ENCODE assay signal across 23 cellular contexts in genomic region chr2:11842324-11842723, GRCh38.
DNase-seq lines count a peak whose midpoint lies in the region; ATAC-seq, FAIRE-seq and TF ChIP-seq lines count a peak whose summit lies in the region.
"Had no signal": no experiment of that assay in that cellular context is flagged by ENCODE, and none has a peak within 500 bp of the region (broad histone marks: within the 10 kb centered on the region; RNA-seq: fewer than 3 reads in every experiment).

No MANE protein-coding gene starts in this region.

- no peak for TF ChIP-seq POLR2A in K562 (conservative IDR thresholded peaks at IDR 0.05)

- no peak overlapping the region for H3K4me2 ChIP-seq in K562 (ENCODE audit: insufficient read depth, low read length)
- H3K4me2 ChIP-seq in MM.1S (ENCODE audit: low read depth, low read length), result no peak overlapping the region

- WGBS in K562 (ENCODE audit: insufficient coverage, low coverage, missing lambda C conversion rate), result 14% methylated on average over 2 of the region's 2 CpGs

- H3K9me1 ChIP-seq in K562 (ENCODE audit: control insufficient read depth, insufficient read depth, low read length), result no peaks in the 10 kb centered on the region

- H2AFZ ChIP-seq in K562 (ENCODE audit: low read depth, low read length) (no peak overlapping the region), MM.1S (ENCODE audit: low read length) (no peak overlapping the region)

- intact Hi-C loops in K562 (cut with micrococcal nuclease), result no loop called here

- H3K9me2 ChIP-seq in MM.1S (replicated peaks; ENCODE audit: insufficient read depth, low read length), result no peaks in the 10 kb centered on the region

- no peaks in the 10 kb centered on the region for H3K9me3 ChIP-seq in K562 (replicated peaks; ENCODE audit: control insufficient read depth, insufficient read depth, low read depth, low read length)
- H3K9me3 ChIP-seq in MM.1S (replicated peaks; ENCODE audit: insufficient read depth, low read length), result no peaks in the 10 kb centered on the region
- H3K9me3 ChIP-seq: esophagus muscularis mucosa, left lung, Peyer's patch, thoracic aorta had no signal

- BruUV-seq in K562 (replicated peaks; lab: Mats Ljungman, UMichigan), result no TSS peak

- no peaks in the 10 kb centered on the region for H3F3A ChIP-seq in MM.1S (ENCODE audit: insufficient read depth, low read length)

- H3K36me3 ChIP-seq in K562 (ENCODE audit: control insufficient read depth, insufficient read depth, low read length) (no peaks in the 10 kb centered on the region), MM.1S (replicated peaks; ENCODE audit: insufficient read depth, low read length) (no peaks in the 10 kb centered on the region)
- H3K36me3 ChIP-seq: cardiac muscle cell, esophagus muscularis mucosa, left lung, Peyer's patch, thoracic aorta had no signal

- H3K4me3 ChIP-seq in K562 (no peak overlapping the region), MM.1S (ENCODE audit: low read length) (no peak overlapping the region)
- H3K4me3 ChIP-seq: cardiac muscle cell, esophagus muscularis mucosa, left lung, Peyer's patch, thoracic aorta had no signal

- no peak for ATAC-seq in K562
- ATAC-seq: HCT116, left lung had no signal

- no peak for TF ChIP-seq RAD21 in K562 (CRISPR knock-in tag; conservative IDR thresholded peaks at IDR 0.05 in 1 of 2, IDR thresholded peaks at IDR 0.05 in 1 of 2)

- in situ Hi-C loops in K562 (cut with MboI), result no loop called here

- CTCF ChIA-PET in K562 (lab: Yijun Ruan, JAX; ENCODE audit: low intra/inter-chr PET ratio), result no interaction called here

- peak; percentile 15 to 38 for DNase-seq in SHP77 (lab: John Stamatoyannopoulos, UW)
- DNase-seq in SHP77 treated with DMSO at 0.1 percent for 48 hours (lab: John Stamatoyannopoulos, UW), result no peak
- DNase-seq in NCI-H1092 treated with DMSO at 0.1 percent for 48 hours (lab: John Stamatoyannopoulos, UW), result peak; percentile 28
- no peak for DNase-seq in K562 (ENCODE audit: extremely low read depth in 1 of 4, low spot score in 3 of 4)
- DNase-seq in occipital lobe (lab: John Stamatoyannopoulos, UW), result peak; percentile 13
- no peak for DNase-seq in MM.1S
- no peak for DNase-seq in stimulated activated CD4-positive, alpha-beta T cell treated with anti-CD3 and anti-CD28 coated beads, Interleukin-4, amount 100 ng/mL, for 1 hour
- DNase-seq in stimulated activated naive CD4-positive, alpha-beta T cell (lab: John Stamatoyannopoulos, UW), result no peak
- DNase-seq: ACHN; activated CD4-positive, alpha-beta T cell treated with anti-CD3 and anti-CD28 coated beads for 48 hours; activated gamma-delta T cell; CD4-positive, CD25-positive, alpha-beta regulatory T cell; DND-41; left lung; NCI-H2171; Peyer's patch; retina; SW 1271 had no signal

- TF ChIP-seq EP300 in K562 (IDR thresholded peaks at IDR 0.05; ENCODE audit: low read length), result no peak

- TF ChIP-seq CTCF in K562 (IDR thresholded peaks at IDR 0.05 in 2 of 3, conservative IDR thresholded peaks at IDR 0.05 in 1 of 3; ENCODE audit: insufficient read depth in 2 of 3, low read depth in 1 of 3, low read length in 3 of 3), result no peak
- TF ChIP-seq CTCF in MM.1S (IDR thresholded peaks at IDR 0.05; ENCODE audit: low read length), result no peak

- no peaks in the 10 kb centered on the region for H3K79me2 ChIP-seq in K562 (ENCODE audit: control insufficient read depth, insufficient read depth, low read length)
- no peaks in the 10 kb centered on the region for H3K79me2 ChIP-seq in MM.1S (ENCODE audit: low read length)

- H4K20me1 ChIP-seq in K562 (replicated peaks; ENCODE audit: control insufficient read depth, insufficient read depth, low read length) (no peaks in the 10 kb centered on the region), MM.1S (ENCODE audit: insufficient read depth, low read length) (no peaks in the 10 kb centered on the region)

- no peak overlapping the region for H3K9ac ChIP-seq in K562 (ENCODE audit: insufficient read depth in 1 of 2, low read depth in 2 of 2, low read length in 2 of 2)
- no peak overlapping the region for H3K9ac ChIP-seq in MM.1S (ENCODE audit: low read length)

- FAIRE-seq in K562 (lab: Jason Lieb, UNC), result no peak

- H3K4me1 ChIP-seq in K562 (replicated peaks in 1 of 2; ENCODE audit: control insufficient read depth in 2 of 2, insufficient read depth in 2 of 2, low read length in 2 of 2) (peaks cover 0 to 7% of the 10 kb centered on the region in 2 experiments; a peak in 1 of 5 replicates), MM.1S (ENCODE audit: low read length) (no peaks in the 10 kb centered on the region)
- H3K4me1 ChIP-seq: esophagus muscularis mucosa, left lung, Peyer's patch had no signal

- POLR2A ChIA-PET in K562 (lab: Yijun Ruan, JAX), result interaction anchor here (2.2 kb wide), 1 partner anchor 9 kb away, joined by 5 read pairs; no protein-coding TSS in a partner anchor

- H3K27ac ChIP-seq in K562 (ENCODE audit: extremely low read depth, low read depth, low read length) (no peak overlapping the region), MM.1S (ENCODE audit: low read length) (no peak overlapping the region)
- H3K27ac ChIP-seq: cardiac muscle cell, esophagus muscularis mucosa, HL-60, left lung, Peyer's patch, thoracic aorta had no signal

- H3K27me3 ChIP-seq in K562 (ENCODE audit: control insufficient read depth in 2 of 2, insufficient read depth in 2 of 2, low read length in 2 of 2) (peaks cover 0 to 11% of the 10 kb centered on the region in 2 experiments; a peak in 1 of 5 replicates), MM.1S (replicated peaks; ENCODE audit: insufficient read depth, low read length) (peaks cover 6% of the 10 kb centered on the region; the same call in 1 of the 2 replicates)
- H3K27me3 ChIP-seq: cardiac muscle cell, Peyer's patch had no signal

TF ChIP-seq in K562, 482 proteins besides CTCF, POLR2A, EP300 and RAD21:
- TF ChIP-seq HIVEP1 (CRISPR knock-in tag; IDR thresholded peaks at IDR 0.05), result no peak
- TF ChIP-seq NFIC (IDR thresholded peaks at IDR 0.05), result peak; percentile 39

Comparison
In these comparisons a context has a peak if more than half of its experiments do, and no peak if none do; other contexts are left out.
1. DNase-seq: peak in SHP77 (2 of 2), NCI-H1092 treated with DMSO at 0.1 percent for 48 hours (single experiment) and occipital lobe (single experiment); none in SHP77 treated with DMSO at 0.1 percent for 48 hours (single experiment), K562 (0 of 4), MM.1S (single experiment), stimulated activated CD4-positive, alpha-beta T cell treated with anti-CD3 and anti-CD28 coated beads, Interleukin-4, amount 100 ng/mL, for 1 hour (single experiment) and stimulated activated naive CD4-positive, alpha-beta T cell (0 of 6).